Comparison of ENCODE assay signal across 1 cellular context in genomic region chr6:33288141-33288941, GRCh38.
TF ChIP-seq lines count a peak whose summit lies in the region.

No MANE protein-coding gene starts in this region.

TF ChIP-seq in H1, 55 proteins besides CTCF, POLR2A, EP300 and RAD21:
- TF ChIP-seq POLR2AphosphoS5 (IDR thresholded peaks at IDR 0.05; ENCODE audit: low read depth, low read length), result no peak
